ENCODE assay signal across 26 cellular contexts in genomic region chr5:124263172-124263571, GRCh38.
DNase-seq lines count a peak whose midpoint lies in the region; TF ChIP-seq lines count a peak whose summit lies in the region.
"Had no signal": no experiment of that assay in that cellular context is flagged by ENCODE, and none has a peak within 500 bp of the region (broad histone marks: within the 10 kb centered on the region; RNA-seq: fewer than 3 reads in every experiment).

No MANE protein-coding gene starts in this region.

- H3K4me2 ChIP-seq in PC-9, result peak overlapping the region; percentile 50
- H3K4me2 ChIP-seq: A549 had no signal

- POLR2A ChIA-PET in PC-9 (lab: Charles Lee; ENCODE audit: unreplicated experiment), result no interaction called here

- no TSS peak for BruUV-seq in PC-9 (replicated peaks; lab: Mats Ljungman, UMichigan)

- CTCF ChIA-PET in PC-9 (lab: Charles Lee), result no interaction called here

- H3K9me3 ChIP-seq in PC-9 (ENCODE audit: insufficient read depth, low read depth), result no peaks in the 10 kb centered on the region
- H3K9me3 ChIP-seq in left ventricle myocardium inferior (replicated peaks), result no peaks in the 10 kb centered on the region
- H3K9me3 ChIP-seq: A549, esophagus muscularis mucosa had no signal

- no peaks in the 10 kb centered on the region for H3K36me3 ChIP-seq in PC-9 (ENCODE audit: low read depth)
- no peaks in the 10 kb centered on the region for H3K36me3 ChIP-seq in left ventricle myocardium inferior
- H3K36me3 ChIP-seq: esophagus muscularis mucosa had no signal

- H3K27ac ChIP-seq in PC-9 (peak overlapping the region; percentile 47), layer of hippocampus (ENCODE audit: low read depth, low read length) (peak overlapping the region; percentile 95), temporal lobe (ENCODE audit: low read depth, low read length) (peak overlapping the region; percentile 98), left ventricle myocardium inferior (replicated peaks) (no peak overlapping the region)
- H3K27ac ChIP-seq: A549, coronary artery, esophagus muscularis mucosa, GM23248, SK-N-MC had no signal

- H3K27me3 Mint-ChIP-seq in progenitor cell of endocrine pancreas, result no peaks in the 10 kb centered on the region
- H3K27me3 Mint-ChIP-seq in nephron progenitor cell (ENCODE audit: low read depth, poor library complexity), result no peaks in the 10 kb centered on the region

- H4K20me1 ChIP-seq in PC-9 (ENCODE audit: insufficient read depth), result no peaks in the 10 kb centered on the region

- H3K79me2 ChIP-seq in PC-9 (ENCODE audit: low read depth), result no peaks in the 10 kb centered on the region

- H3K27ac Mint-ChIP-seq in progenitor cell of endocrine pancreas (no peak overlapping the region), nephron progenitor cell (no peak overlapping the region)

- H3F3A ChIP-seq in PC-9 (ENCODE audit: insufficient read depth, low read depth), result peaks cover 8% of the 10 kb centered on the region

- H3K9me3 Mint-ChIP-seq in progenitor cell of endocrine pancreas (ENCODE audit: low read depth) (no peaks in the 10 kb centered on the region), nephron progenitor cell (no peaks in the 10 kb centered on the region)

- H3K9me2 ChIP-seq in PC-9 (ENCODE audit: insufficient read depth), result no peaks in the 10 kb centered on the region

- no peak for TF ChIP-seq CTCF in PC-9 (conservative IDR thresholded peaks at IDR 0.05)
- no peak for TF ChIP-seq CTCF in left ventricle myocardium inferior (IDR thresholded peaks at IDR 0.05; ENCODE audit: borderline replicate concordance)
- TF ChIP-seq CTCF in progenitor cell of endocrine pancreas (IDR thresholded peaks at IDR 0.05; ENCODE audit: unreplicated experiment), result no peak
- no peak for TF ChIP-seq CTCF in nephron progenitor cell (IDR thresholded peaks at IDR 0.05)

- H3K36me3 Mint-ChIP-seq in progenitor cell of endocrine pancreas (ENCODE audit: insufficient read depth) (no peaks in the 10 kb centered on the region), nephron progenitor cell (ENCODE audit: low read depth) (peaks cover 2% of the 10 kb centered on the region)

- intact Hi-C loops in PC-9 (cut with micrococcal nuclease; ENCODE audit: unreplicated experiment) (no loop called here), left ventricle myocardium inferior (cut with micrococcal nuclease) (no loop called here)

- no peaks in the 10 kb centered on the region for H3K27me3 ChIP-seq in PC-9 (ENCODE audit: insufficient read depth, low read depth)
- no peaks in the 10 kb centered on the region for H3K27me3 ChIP-seq in layer of hippocampus (ENCODE audit: control insufficient read depth, insufficient read depth, low read length)
- H3K27me3 ChIP-seq in left ventricle myocardium inferior (ENCODE audit: low read depth), result no peaks in the 10 kb centered on the region
- H3K27me3 ChIP-seq: esophagus muscularis mucosa had no signal

- H3K4me1 ChIP-seq in PC-9 (replicated peaks; ENCODE audit: insufficient read depth) (peaks cover 36% of the 10 kb centered on the region), left ventricle myocardium inferior (peaks cover 22% of the 10 kb centered on the region)
- H3K4me1 ChIP-seq: A549 had no signal

- H3K4me3 Mint-ChIP-seq in progenitor cell of endocrine pancreas (ENCODE audit: low read depth) (no peak overlapping the region), nephron progenitor cell (no peak overlapping the region)
- H3K4me3 Mint-ChIP-seq: activated T-cell treated with anti-CD3 and anti-CD28 coated beads, Interleukin-2, amount 50 U/mL, for 4 hours had no signal

- no peak overlapping the region; the same call in 1 of the 2 replicates for H2AFZ ChIP-seq in PC-9
- H2AFZ ChIP-seq: GM23248 had no signal

- H3K4me1 Mint-ChIP-seq in progenitor cell of endocrine pancreas (ENCODE audit: low read depth) (no peaks in the 10 kb centered on the region), nephron progenitor cell (no peaks in the 10 kb centered on the region)

- DNase-seq in SIG-M5 treated with dmso at 0.1 percent for 504 hours (lab: John Stamatoyannopoulos, UW; ENCODE audit: unreplicated experiment) (peak; percentile 54), SIG-M5 (lab: John Stamatoyannopoulos, UW) (no peak), PC-9 (peak in 1 of 2 experiments; percentile 67), left ventricle myocardium inferior (no peak), progenitor cell of endocrine pancreas (ENCODE audit: low spot score, unreplicated experiment) (no peak), nephron progenitor cell (no peak)
- DNase-seq: activated CD4-positive, alpha-beta T cell treated with anti-CD3 and anti-CD28 coated beads for 4 hours; activated CD8-positive, alpha-beta memory T cell treated with anti-CD3 and anti-CD28 coated beads for 24 hours; activated naive CD4-positive, alpha-beta T cell; activated T-cell treated with anti-CD3 and anti-CD28 coated beads, Interleukin-2, amount 50 U/mL, for 4 hours; amniotic stem cell; DMS153; GF-D8; GM23248; Kasumi-1; NCI-H1048; NK-92 treated with Interleukin-12 subunit alpha and Interleukin-12 subunit beta, amount 100 ng/mL, for 24 hours; stimulated activated CD4-positive, alpha-beta T cell treated with anti-CD3 and anti-CD28 coated beads, Interleukin-2, amount 100 ng/mL, for 24 hours; T-helper 2 cell had no signal

- H3K4me3 ChIP-seq in PC-9 (no peak overlapping the region), left ventricle myocardium inferior (no peak overlapping the region)
- H3K4me3 ChIP-seq: A549, coronary artery, esophagus muscularis mucosa, GM23248, lung, SK-N-MC had no signal
